16 cellular contexts compared by ENCODE assay signal in genomic region chr11:41714101-41714500, GRCh38.
"Had no signal": no experiment of that assay in that cellular context is flagged by ENCODE, and none has a peak within 500 bp of the region (broad histone marks: within the 10 kb centered on the region; RNA-seq: fewer than 3 reads in every experiment).

No MANE protein-coding gene starts in this region.

- H3K9me3 Mint-ChIP-seq: neural crest cell had no signal

- H3K27ac Mint-ChIP-seq: activated CD8-positive, alpha-beta memory T cell treated with anti-CD3 and anti-CD28 coated beads, Interleukin-2, amount 10 ng/mL, durations not matched to agents 7 days and 5 days; activated T-helper 2 cell treated with anti-CD3 and anti-CD28 coated beads, Interferon-gamma antibody, Interleukin-2, Interleukin-4, amounts not matched to agents 10 μg/mL and 5 μg/mL and 100 μg/mL, durations not matched to agents 14 hours and 24 hours and 36 hours; brain; immature natural killer cell; stimulated activated effector memory CD8-positive, alpha-beta T cell treated with anti-CD3 and anti-CD28 coated beads, Interleukin-12 subunit alpha, Interleukin-12 subunit beta, amount 100 ng/mL, for 72 hours had no signal

- H3K36me3 Mint-ChIP-seq: activated CD8-positive, alpha-beta memory T cell treated with anti-CD3 and anti-CD28 coated beads, Interleukin-2, amount 10 ng/mL, durations not matched to agents 7 days and 5 days; brain; immature natural killer cell; stimulated activated effector memory CD8-positive, alpha-beta T cell treated with anti-CD3 and anti-CD28 coated beads, Interleukin-12 subunit alpha, Interleukin-12 subunit beta, amount 100 ng/mL, for 72 hours had no signal

- H3K36me3 ChIP-seq: colonic mucosa, esophagus muscularis mucosa had no signal

- H3K79me2 ChIP-seq: hepatocyte, parathyroid adenoma had no signal

- H3K27me3 Mint-ChIP-seq: activated CD8-positive, alpha-beta memory T cell treated with anti-CD3 and anti-CD28 coated beads, Interleukin-2, amount 10 ng/mL, durations not matched to agents 7 days and 5 days had no signal

- H3K9ac ChIP-seq: parathyroid adenoma had no signal

- H3K4me1 Mint-ChIP-seq: activated CD8-positive, alpha-beta memory T cell treated with anti-CD3 and anti-CD28 coated beads, Interleukin-2, amount 10 ng/mL, durations not matched to agents 7 days and 5 days; immature natural killer cell; stimulated activated effector memory CD8-positive, alpha-beta T cell treated with anti-CD3 and anti-CD28 coated beads, Interleukin-12 subunit alpha, Interleukin-12 subunit beta, amount 100 ng/mL, for 72 hours had no signal

- H3K4me1 ChIP-seq: colonic mucosa, esophagus muscularis mucosa, parathyroid adenoma had no signal

- H2AFZ ChIP-seq: hepatocyte, parathyroid adenoma had no signal

- H3K27me3 ChIP-seq: colonic mucosa, esophagus muscularis mucosa, hepatocyte had no signal

- H3K4me2 ChIP-seq: hepatocyte had no signal

- H3K4me3 Mint-ChIP-seq: activated CD8-positive, alpha-beta memory T cell treated with anti-CD3 and anti-CD28 coated beads, Interleukin-2, amount 10 ng/mL, durations not matched to agents 7 days and 5 days; brain; immature natural killer cell; neural crest cell; stimulated activated effector memory CD8-positive, alpha-beta T cell treated with anti-CD3 and anti-CD28 coated beads, Interleukin-12 subunit alpha, Interleukin-12 subunit beta, amount 100 ng/mL, for 72 hours had no signal

- H3K4me3 ChIP-seq: colonic mucosa, esophagus muscularis mucosa, hepatocyte, lung had no signal

- H3K27ac ChIP-seq: colonic mucosa, esophagus muscularis mucosa, hepatocyte, parathyroid adenoma had no signal

- ATAC-seq: activated CD8-positive, alpha-beta memory T cell treated with anti-CD3 and anti-CD28 coated beads, Interleukin-2, amount 10 ng/mL, durations not matched to agents 7 days and 5 days; left colon; stimulated activated effector memory CD8-positive, alpha-beta T cell treated with anti-CD3 and anti-CD28 coated beads, Interleukin-12 subunit alpha, Interleukin-12 subunit beta, amount 100 ng/mL, for 72 hours had no signal

- H3K9me3 ChIP-seq: colonic mucosa, esophagus muscularis mucosa had no signal

- DNase-seq: activated CD4-positive, alpha-beta T cell treated with anti-CD3 and anti-CD28 coated beads, Interleukin-2, amount 50 U/mL, for 48 hours; activated CD8-positive, alpha-beta memory T cell treated with anti-CD3 and anti-CD28 coated beads, Interleukin-2, amount 10 ng/mL, durations not matched to agents 7 days and 5 days; activated naive CD4-positive, alpha-beta T cell treated with anti-CD3 and anti-CD28 coated beads, Interleukin-2, amount 50 U/mL, for 16 hours; activated T-cell treated with anti-CD3 and anti-CD28 coated beads, Interleukin-2, amount 50 U/mL, for 1 hour; central memory CD4-positive, alpha-beta T cell; colonic mucosa; immature natural killer cell; left colon had no signal
